ENCODE assay signal across 13 cellular contexts in the genomic region with DNA sequence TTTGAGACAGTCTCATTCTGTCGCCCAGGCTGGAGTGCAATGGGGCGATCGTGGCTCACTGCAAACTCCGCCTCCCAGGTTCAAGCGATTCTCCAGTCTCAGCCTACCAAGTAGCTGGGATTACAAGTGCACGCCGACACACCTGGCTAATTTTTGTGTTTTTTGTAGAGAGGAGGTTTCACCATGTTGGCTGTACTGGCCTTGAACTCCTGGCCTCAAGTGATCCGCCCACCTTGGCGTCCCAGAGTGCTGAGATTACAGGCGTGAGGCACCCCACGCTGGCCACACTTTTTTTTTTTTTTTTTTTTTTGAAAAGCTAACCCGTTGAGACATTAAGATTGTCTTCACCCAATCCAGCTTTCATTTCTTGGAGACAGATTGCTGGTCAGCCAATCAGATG. TPM values are rescaled to one million over a fixed set of nuclear protein-coding genes. Genes with fewer than 3 reads are reported as not detected.
DNase-seq lines count a peak whose midpoint lies in the region; ATAC-seq and TF ChIP-seq lines count a peak whose summit lies in the region.
"Had no signal": no experiment of that assay in that cellular context is flagged by ENCODE, and none has a peak within 500 bp of the region (broad histone marks: within the 10 kb centered on the region; RNA-seq: fewer than 3 reads in every experiment).

No MANE protein-coding gene starts in this region.

- no peaks in the 10 kb centered on the region for H3K9me3 ChIP-seq in CD4-positive, alpha-beta memory T cell (ENCODE audit: control insufficient read depth in 1 of 2, low read length in 2 of 2)
- H3K9me3 ChIP-seq in HEK293 (ENCODE audit: control insufficient read depth, insufficient read depth, low read depth, low read length) (no peaks in the 10 kb centered on the region), psoas muscle (no peaks in the 10 kb centered on the region)
- H3K9me3 ChIP-seq in naive thymus-derived CD4-positive, alpha-beta T cell (ENCODE audit: control insufficient read depth in 2 of 3, low read length in 3 of 3), result no peaks in the 10 kb centered on the region

- peak overlapping the region in 5 of 8 donors; percentile 27 to 69 (median 39) for H3K4me3 Mint-ChIP-seq in CD4-positive, alpha-beta memory T cell
- peak overlapping the region; percentile 67 to 100 (median 96) for H3K4me3 Mint-ChIP-seq in brain
- H3K4me3 Mint-ChIP-seq in naive thymus-derived CD4-positive, alpha-beta T cell, result peak overlapping the region in 7 of 10 donors; percentile 11 to 95 (median 61)

- no peaks in the 10 kb centered on the region for H3K36me3 ChIP-seq in CD4-positive, alpha-beta memory T cell (ENCODE audit: insufficient read depth, low read length)
- H3K36me3 ChIP-seq in HEK293 (ENCODE audit: control insufficient read depth in 2 of 2, insufficient read depth in 1 of 2, low read length in 2 of 2), result no peaks in the 10 kb centered on the region; a peak in 1 of 3 replicates
- H3K36me3 ChIP-seq in naive thymus-derived CD4-positive, alpha-beta T cell (ENCODE audit: control insufficient read depth in 2 of 3, insufficient read depth in 3 of 3, low read length in 3 of 3), result peaks cover 0 to 6% (median 0%) of the 10 kb centered on the region in 3 experiments
- H3K36me3 ChIP-seq in psoas muscle (ENCODE audit: insufficient read depth in 1 of 2, low read depth in 1 of 2), result no peaks in the 10 kb centered on the region

- H3K4me1 Mint-ChIP-seq in CD4-positive, alpha-beta memory T cell, result peaks cover 36 to 70% (median 50%) of the 10 kb centered on the region in 4 donors
- peaks cover 59% of the 10 kb centered on the region for H3K4me1 Mint-ChIP-seq in brain
- peaks cover 39 to 68% (median 64%) of the 10 kb centered on the region in 7 donors for H3K4me1 Mint-ChIP-seq in naive thymus-derived CD4-positive, alpha-beta T cell

- no peaks in the 10 kb centered on the region for H3K27me3 Mint-ChIP-seq in CD4-positive, alpha-beta memory T cell
- no peaks in the 10 kb centered on the region for H3K27me3 Mint-ChIP-seq in brain
- no peaks in the 10 kb centered on the region for H3K27me3 Mint-ChIP-seq in naive thymus-derived CD4-positive, alpha-beta T cell

- no peaks in the 10 kb centered on the region for H3K9me3 Mint-ChIP-seq in CD4-positive, alpha-beta memory T cell
- peaks cover 2 to 13% (median 5%) of the 10 kb centered on the region in 5 experiments for H3K9me3 Mint-ChIP-seq in brain
- peaks cover 0 to 9% (median 3%) of the 10 kb centered on the region in 11 donors for H3K9me3 Mint-ChIP-seq in naive thymus-derived CD4-positive, alpha-beta T cell
- H3K9me3 Mint-ChIP-seq: HFFc6 had no signal

- WGBS in psoas muscle, 3 donors, result 87% methylated on average over 11 to 12 of the region's 12 CpGs

- peaks cover 3 to 4% of the 10 kb centered on the region in 2 donors for H3K36me3 Mint-ChIP-seq in CD4-positive, alpha-beta memory T cell
- peaks cover 46% of the 10 kb centered on the region for H3K36me3 Mint-ChIP-seq in brain
- peaks cover 0 to 43% (median 24%) of the 10 kb centered on the region in 5 donors for H3K36me3 Mint-ChIP-seq in naive thymus-derived CD4-positive, alpha-beta T cell

- POLR2A ChIA-PET in CD4-positive, alpha-beta memory T cell (lab: Charles Lee; ENCODE audit: partially characterized antibody), result no interaction called here
- POLR2A ChIA-PET in HEK293 (lab: Yijun Ruan, JAX), result interaction anchor here (0.6 kb wide), 3 partner anchors 57 to 591 kb away, joined by 3 to 7 read pairs (median 4); a partner anchor contains a TSS
- POLR2A ChIA-PET in naive thymus-derived CD4-positive, alpha-beta T cell (lab: Charles Lee), result interaction anchor here (1.2 kb wide), 1 partner anchor 101 kb away, joined by 3 read pairs; a partner anchor contains a TSS

- TF ChIP-seq CTCF in HEK293 (tag by site-specific recombination; IDR thresholded peaks at IDR 0.05), result no peak
- no peak for TF ChIP-seq CTCF in brain (conservative IDR thresholded peaks at IDR 0.05)
- TF ChIP-seq CTCF in psoas muscle (IDR thresholded peaks at IDR 0.05), result no peak

- ATAC-seq in naive thymus-derived CD4-positive, alpha-beta T cell, result no peak
- ATAC-seq in psoas muscle, result no peak
- ATAC-seq in HG03571 (IDR thresholded peaks at IDR 0.05; ENCODE audit: unreplicated experiment), result no peak

- H3K4me1 ChIP-seq in CD4-positive, alpha-beta memory T cell (ENCODE audit: insufficient read depth, low read length), result peaks cover 48% of the 10 kb centered on the region
- H3K4me1 ChIP-seq in HEK293 (ENCODE audit: control insufficient read depth, insufficient read depth, low read length), result peaks cover 9% of the 10 kb centered on the region
- peaks cover 7 to 14% of the 10 kb centered on the region in 2 donors for H3K4me1 ChIP-seq in naive thymus-derived CD4-positive, alpha-beta T cell (ENCODE audit: control insufficient read depth in 2 of 2, insufficient read depth in 2 of 2, low read length in 2 of 2)
- H3K4me1 ChIP-seq in psoas muscle, result peaks cover 15% of the 10 kb centered on the region

- H3K27ac Mint-ChIP-seq in CD4-positive, alpha-beta memory T cell, result no peak overlapping the region
- H3K27ac Mint-ChIP-seq in brain, result no peak overlapping the region
- H3K27ac Mint-ChIP-seq in naive thymus-derived CD4-positive, alpha-beta T cell, result peak overlapping the region in 2 of 9 donors; percentile 49 to 64
- H3K27ac Mint-ChIP-seq: HFFc6 had no signal

- DNase-seq in CD4-positive, alpha-beta memory T cell, result no peak
- DNase-seq in naive thymus-derived CD4-positive, alpha-beta T cell, result no peak
- DNase-seq in NCI-H2081 (lab: John Stamatoyannopoulos, UW) (no peak), psoas muscle (no peak)
- DNase-seq: activated effector memory CD4-positive, alpha-beta T cell treated with Interleukin-2 at 50 U/mL for 16 hours; AML-193; anterior cingulate cortex; DMS153; HFFc6; MM.1S had no signal

- intact Hi-C loops in CD4-positive, alpha-beta memory T cell (cut with micrococcal nuclease), result loop anchor here (5.0 kb wide), 1 partner anchor 467 kb away; a partner anchor contains a TSS
- intact Hi-C loops in naive thymus-derived CD4-positive, alpha-beta T cell (cut with micrococcal nuclease), result no loop called here
- intact Hi-C loops in psoas muscle (cut with DNase I), result no loop called here

- H3K27me3 ChIP-seq in CD4-positive, alpha-beta memory T cell (ENCODE audit: insufficient read depth, low read length), result no peaks in the 10 kb centered on the region
- no peaks in the 10 kb centered on the region for H3K27me3 ChIP-seq in naive thymus-derived CD4-positive, alpha-beta T cell (ENCODE audit: control insufficient read depth in 2 of 2, insufficient read depth in 2 of 2, low read length in 2 of 2)
- H3K27me3 ChIP-seq in psoas muscle (ENCODE audit: insufficient read depth in 3 of 3, low read length in 2 of 3), result no peaks in the 10 kb centered on the region

- H3K27ac ChIP-seq in CD4-positive, alpha-beta memory T cell (ENCODE audit: low read depth, low read length), result no peak overlapping the region
- no peak overlapping the region for H3K27ac ChIP-seq in HEK293 (ENCODE audit: extremely low read depth, low read depth, low read length)
- H3K27ac ChIP-seq in naive thymus-derived CD4-positive, alpha-beta T cell (ENCODE audit: low read depth, low read length), result no peak overlapping the region
- no peak overlapping the region for H3K27ac ChIP-seq in psoas muscle

- H3K4me3 ChIP-seq in CD4-positive, alpha-beta memory T cell (ENCODE audit: low read length in 2 of 2), result no peak overlapping the region
- H3K4me3 ChIP-seq in HEK293 (ENCODE audit: low read depth, low read length), result no peak overlapping the region
- H3K4me3 ChIP-seq in naive thymus-derived CD4-positive, alpha-beta T cell (ENCODE audit: low read length), result no peak overlapping the region
- H3K4me3 ChIP-seq in psoas muscle, result no peak overlapping the region

- CTCF ChIA-PET in CD4-positive, alpha-beta memory T cell (lab: Charles Lee; ENCODE audit: partially characterized antibody), result no interaction called here
- CTCF ChIA-PET in HEK293 (lab: Yijun Ruan, JAX), result no interaction called here
- CTCF ChIA-PET in naive thymus-derived CD4-positive, alpha-beta T cell (lab: Charles Lee), result no interaction called here

TF ChIP-seq in HEK293, 187 proteins besides CTCF, POLR2A, EP300 and RAD21:
- TF ChIP-seq ZNF549 (tag by site-specific recombination; IDR thresholded peaks at IDR 0.05) (no peak), ZNF791 (tag by site-specific recombination; IDR thresholded peaks at IDR 0.05) (no peak), ZNF623 (tag by site-specific recombination; IDR thresholded peaks at IDR 0.05) (no peak), EGR2 (tag by site-specific recombination; IDR thresholded peaks at IDR 0.05; ENCODE audit: low read depth) (peak; percentile 39; the same call in 1 of the 2 replicates)

RNA-seq across cellular contexts. Expression of a gene that starts 2.1 kb away (rescaled TPM):
- total RNA-seq in CD4-positive, alpha-beta memory T cell, result 1 to 10 TPM; 8.3 to 8.9 TPM
- 1 to 10 TPM; 5.0 to 5.1 TPM for polyA plus RNA-seq in CD4-positive, alpha-beta memory T cell
- polyA plus RNA-seq in brain (ENCODE audit: insufficient read depth, low read depth, low replicate concordance) (3.7 TPM), psoas muscle (1 to 10 TPM in 2 of 3 donors, under 1 TPM in 1; 0.96 to 3.0 (median 1.5) TPM)
- total RNA-seq in naive thymus-derived CD4-positive, alpha-beta T cell, result 10 to 100 TPM in 1 of 5 experiments, 1 to 10 TPM in 4; 3.8 to 10.9 (median 7.5) TPM
- polyA plus RNA-seq in naive thymus-derived CD4-positive, alpha-beta T cell, result 1 to 10 TPM; 3.6 to 5.8 TPM
- 1 to 10 TPM; 1.2 to 2.9 (median 1.9) TPM for total RNA-seq in psoas muscle

Comparison
In these comparisons a context has a peak if more than half of its experiments do, and no peak if none do; other contexts are left out.
1. H3K4me3 Mint-ChIP-seq: peak in every context shown above with its lines; median percentile 96 in brain; 61 in naive thymus-derived CD4-positive, alpha-beta T cell; 39 in CD4-positive, alpha-beta memory T cell.